13 cellular contexts compared by ENCODE assay signal in genomic region chr21:39863111-39863510, GRCh38.
DNase-seq lines count a peak whose midpoint lies in the region; ATAC-seq lines count a peak whose summit lies in the region.
"Had no signal": no experiment of that assay in that cellular context is flagged by ENCODE, and none has a peak within 500 bp of the region (broad histone marks: within the 10 kb centered on the region; RNA-seq: fewer than 3 reads in every experiment).

No MANE protein-coding gene starts in this region.

- CTCF ChIA-PET in activated naive CD4-positive, alpha-beta T cell treated with anti-CD3 and anti-CD28 coated beads, Interleukin-2, amount 10 ng/mL, durations not matched to agents 7 days and 5 days (lab: Charles Lee) = no interaction called here

- H3K27me3 Mint-ChIP-seq in activated naive CD4-positive, alpha-beta T cell treated with anti-CD3 and anti-CD28 coated beads, Interleukin-2, amount 10 ng/mL, durations not matched to agents 7 days and 5 days = peaks cover 5% of the 10 kb centered on the region

- no peaks in the 10 kb centered on the region for H3K9me3 Mint-ChIP-seq in activated naive CD4-positive, alpha-beta T cell treated with anti-CD3 and anti-CD28 coated beads, Interleukin-2, amount 10 ng/mL, durations not matched to agents 7 days and 5 days

- no peak overlapping the region for H3K27ac Mint-ChIP-seq in activated naive CD4-positive, alpha-beta T cell treated with anti-CD3 and anti-CD28 coated beads, Interleukin-2, amount 10 ng/mL, durations not matched to agents 7 days and 5 days

- DNase-seq in COLO668 (lab: John Stamatoyannopoulos, UW; ENCODE audit: unreplicated experiment) (peak; percentile 94), NCI-H1092 (lab: John Stamatoyannopoulos, UW) (peak; percentile 90), NCI-H526 treated with DMSO at 0.1 percent for 48 hours (lab: John Stamatoyannopoulos, UW) (peak; percentile 15), glomerular visceral epithelial cell (ENCODE audit: extremely low spot score) (peak; percentile 9), activated T-cell treated with anti-CD3 and anti-CD28 coated beads for 4 hours (no peak)
- DNase-seq in activated naive CD4-positive, alpha-beta T cell treated with anti-CD3 and anti-CD28 coated beads, Interleukin-2, amount 10 ng/mL, durations not matched to agents 7 days and 5 days = no peak
- DNase-seq: activated T-cell treated with anti-CD3 and anti-CD28 coated beads, Interleukin-2, amount 50 U/mL, for 4 hours; central memory CD4-positive, alpha-beta T cell; MV-4-11; testis had no signal

- no peaks in the 10 kb centered on the region for H3K4me1 Mint-ChIP-seq in activated naive CD4-positive, alpha-beta T cell treated with anti-CD3 and anti-CD28 coated beads, Interleukin-2, amount 10 ng/mL, durations not matched to agents 7 days and 5 days

- no peak overlapping the region for H3K4me3 Mint-ChIP-seq in activated naive CD4-positive, alpha-beta T cell treated with anti-CD3 and anti-CD28 coated beads, Interleukin-2, amount 10 ng/mL, durations not matched to agents 7 days and 5 days
- H3K4me3 Mint-ChIP-seq: activated T-cell treated with anti-CD3 and anti-CD28 coated beads, Interleukin-2, amount 50 U/mL, for 4 hours had no signal

- H3K36me3 Mint-ChIP-seq in activated naive CD4-positive, alpha-beta T cell treated with anti-CD3 and anti-CD28 coated beads, Interleukin-2, amount 10 ng/mL, durations not matched to agents 7 days and 5 days = no peaks in the 10 kb centered on the region

- no peak for ATAC-seq in GM21360 (IDR thresholded peaks at IDR 0.05; ENCODE audit: unreplicated experiment)
- no peak for ATAC-seq in GM19395 (IDR thresholded peaks at IDR 0.05; ENCODE audit: unreplicated experiment)
- ATAC-seq: activated T-cell treated with anti-CD3 and anti-CD28 coated beads, Interleukin-2, amount 50 U/mL, for 4 hours; sciatic nerve had no signal

Comparison
In these comparisons a context has a peak if more than half of its experiments do, and no peak if none do; other contexts are left out.
1. DNase-seq: peak in COLO668 (single experiment), NCI-H1092 (single experiment), NCI-H526 treated with DMSO at 0.1 percent for 48 hours (single experiment) and glomerular visceral epithelial cell (single experiment); none in activated T-cell treated with anti-CD3 and anti-CD28 coated beads for 4 hours (single experiment) and activated naive CD4-positive, alpha-beta T cell treated with anti-CD3 and anti-CD28 coated beads, Interleukin-2, amount 10 ng/mL, durations not matched to agents 7 days and 5 days (single experiment).